Comparison of ENCODE assay signal across 30 cellular contexts in genomic region chr10:71307469-71308085, GRCh38. TPM values are rescaled to one million over a fixed set of nuclear protein-coding genes. Genes with fewer than 3 reads are reported as not detected.
DNase-seq lines count a peak whose midpoint lies in the region; ATAC-seq and TF ChIP-seq lines count a peak whose summit lies in the region.
"Had no signal": no experiment of that assay in that cellular context is flagged by ENCODE, and none has a peak within 500 bp of the region (broad histone marks: within the 10 kb centered on the region; RNA-seq: fewer than 3 reads in every experiment).

No MANE protein-coding gene starts in this region.

- DNase-seq in cardiac muscle cell (ENCODE audit: low read depth in 1 of 2, low spot score in 1 of 2) (no peak), left ventricle myocardium inferior (no peak), left kidney (ENCODE audit: low read depth, low spot score) (peak; percentile 42), neuronal stem cell (ENCODE audit: low spot score) (no peak), esophagus muscularis mucosa (ENCODE audit: extremely low spot score) (no peak), GM13976 (ENCODE audit: low spot score) (no peak)
- DNase-seq: activated CD4-positive, alpha-beta T cell treated with anti-CD3 and anti-CD28 coated beads, Interleukin-2, amount 50 U/mL, for 4 hours; activated naive CD4-positive, alpha-beta T cell; activated naive CD8-positive, alpha-beta T cell treated with anti-CD3 and anti-CD28 coated beads, Interleukin-2, amount 50 U/mL, for 24 hours; CD4-positive, alpha-beta T cell; central memory CD4-positive, alpha-beta T cell; DND-41; endodermal cell; foreskin fibroblast; GM23248; heart left ventricle; mesendoderm; MG63; NCI-H1105; NCI-H187; NCI-H510A treated with DMSO at 0.1 percent for 48 hours; stimulated activated naive B cell treated with anti-CD40 and anti-IgM and Interleukin-4, amounts not matched to agents 10 μg/mL and 1 μg/mL and 100 μg/mL, for 72 hours; substantia nigra; T-helper 17 cell; upper lobe of left lung had no signal

- TF ChIP-seq EP300 in esophagus muscularis mucosa (IDR thresholded peaks at IDR 0.05), result no peak

- no peak overlapping the region for H3K14ac ChIP-seq in neuronal stem cell (ENCODE audit: low read length)

- H4K8ac ChIP-seq in neuronal stem cell (ENCODE audit: low read depth, low read length), result no peak overlapping the region

- H3K79me1 ChIP-seq in neuronal stem cell (ENCODE audit: low read depth, low read length), result no peaks in the 10 kb centered on the region

- H3K27me3 ChIP-seq in cardiac muscle cell (no peaks in the 10 kb centered on the region), left ventricle myocardium inferior (ENCODE audit: low read depth) (no peaks in the 10 kb centered on the region), neuronal stem cell (ENCODE audit: control insufficient read depth in 3 of 3, insufficient read depth in 3 of 3, low read depth in 1 of 3, low read length in 3 of 3) (peaks cover 0 to 16% (median 0%) of the 10 kb centered on the region in 3 experiments), esophagus muscularis mucosa (no peaks in the 10 kb centered on the region)
- H3K27me3 ChIP-seq: heart left ventricle, MG63, neutrophil, upper lobe of left lung had no signal

- no peak overlapping the region for H2BK12ac ChIP-seq in neuronal stem cell (ENCODE audit: low read length)

- H2BK120ac ChIP-seq in neuronal stem cell (ENCODE audit: low read depth, low read length), result no peak overlapping the region

- H3K36me3 ChIP-seq in cardiac muscle cell (no peaks in the 10 kb centered on the region), left ventricle myocardium inferior (no peaks in the 10 kb centered on the region), neuronal stem cell (replicated peaks in 1 of 2; ENCODE audit: control insufficient read depth in 2 of 2, insufficient read depth in 2 of 2, low read length in 2 of 2) (no peaks in the 10 kb centered on the region), esophagus muscularis mucosa (no peaks in the 10 kb centered on the region)
- H3K36me3 ChIP-seq: MG63, neutrophil, upper lobe of left lung had no signal

- no peak for TF ChIP-seq CTCF in cardiac muscle cell (IDR thresholded peaks at IDR 0.05; ENCODE audit: low read depth, low read length)
- TF ChIP-seq CTCF in left ventricle myocardium inferior (IDR thresholded peaks at IDR 0.05; ENCODE audit: borderline replicate concordance), result no peak
- no peak for TF ChIP-seq CTCF in esophagus muscularis mucosa (IDR thresholded peaks at IDR 0.05)
- no peak for TF ChIP-seq CTCF in GM13976 (IDR thresholded peaks at IDR 0.05; ENCODE audit: borderline replicate concordance, control extremely low read depth, extremely low read depth, insufficient read depth, missing control alignments)

- H3K27ac ChIP-seq in cardiac muscle cell (peak overlapping the region; percentile 82), left ventricle myocardium inferior (replicated peaks) (no peak overlapping the region), neuronal stem cell (replicated peaks; ENCODE audit: low read length) (no peak overlapping the region), esophagus muscularis mucosa (replicated peaks in 1 of 4) (no peak overlapping the region)
- H3K27ac ChIP-seq: GM23248, KMS-11, neutrophil had no signal

- H3K4ac ChIP-seq in neuronal stem cell (ENCODE audit: low read length), result no peak overlapping the region

- no peak for ATAC-seq in HG03135 (IDR thresholded peaks at IDR 0.05; ENCODE audit: unreplicated experiment)
- no peak for ATAC-seq in HG03175 (IDR thresholded peaks at IDR 0.05; ENCODE audit: unreplicated experiment)
- ATAC-seq: activated CD4-positive, CD25-positive, alpha-beta regulatory T cell treated with anti-CD3 and anti-CD28 coated beads, Interleukin-2, amount 50 U/mL, for 24 hours; activated naive CD8-positive, alpha-beta T cell treated with anti-CD3 and anti-CD28 coated beads, Interleukin-2, amount 50 U/mL, for 24 hours; stimulated activated naive B cell treated with anti-CD40 and anti-IgM and Interleukin-4, amounts not matched to agents 10 μg/mL and 1 μg/mL and 100 μg/mL, for 72 hours; T-helper 17 cell had no signal

- H2AFZ ChIP-seq in neuronal stem cell (ENCODE audit: low read length), result no peak overlapping the region
- H2AFZ ChIP-seq: GM23248 had no signal

- intact Hi-C loops in left ventricle myocardium inferior (cut with micrococcal nuclease) (no loop called here), esophagus muscularis mucosa (cut with DNase I) (no loop called here)

- H4K91ac ChIP-seq in neuronal stem cell (ENCODE audit: low read depth, low read length, poor library complexity), result no peak overlapping the region

- H3K9me3 ChIP-seq in cardiac muscle cell (ENCODE audit: low read depth) (no peaks in the 10 kb centered on the region), left ventricle myocardium inferior (replicated peaks) (no peaks in the 10 kb centered on the region), neuronal stem cell (replicated peaks in 1 of 2; ENCODE audit: control insufficient read depth in 2 of 2, insufficient read depth in 1 of 2, low read depth in 1 of 2, low read length in 2 of 2) (no peaks in the 10 kb centered on the region), esophagus muscularis mucosa (no peaks in the 10 kb centered on the region)
- H3K9me3 ChIP-seq: MG63, neutrophil, upper lobe of left lung had no signal

- in situ Hi-C loops in GM13976 (cut with MboI; ENCODE audit: low sequenced_read_pairs, unreplicated experiment), result no loop called here

- no peak overlapping the region for H2BK5ac ChIP-seq in neuronal stem cell (ENCODE audit: low read length)

- no peak overlapping the region for H3K23ac ChIP-seq in neuronal stem cell (ENCODE audit: low read depth, low read length, poor library complexity)

- H2AK5ac ChIP-seq in neuronal stem cell (ENCODE audit: low read depth, low read length), result peak overlapping the region; percentile 57

- peak overlapping the region; percentile 77 for H3K18ac ChIP-seq in neuronal stem cell (ENCODE audit: low read length)

- H3K4me1 ChIP-seq in cardiac muscle cell (ENCODE audit: low read depth), result peaks cover 13% of the 10 kb centered on the region
- no peaks in the 10 kb centered on the region for H3K4me1 ChIP-seq in left ventricle myocardium inferior
- no peaks in the 10 kb centered on the region for H3K4me1 ChIP-seq in neuronal stem cell (ENCODE audit: control insufficient read depth in 2 of 2, insufficient read depth in 1 of 2, low read depth in 1 of 2, low read length in 2 of 2)
- peaks cover 0 to 4% (median 2%) of the 10 kb centered on the region in 4 donors for H3K4me1 ChIP-seq in esophagus muscularis mucosa

- no peak overlapping the region for H3K9ac ChIP-seq in neuronal stem cell (ENCODE audit: low read depth, low read length, poor library complexity)
- H3K9ac ChIP-seq: GM23248, KMS-11 had no signal

- no peak overlapping the region for H2BK15ac ChIP-seq in neuronal stem cell (ENCODE audit: low read length)

- TF ChIP-seq POLR2A in esophagus muscularis mucosa (IDR thresholded peaks at IDR 0.05; ENCODE audit: low read depth), result no peak

- H3K4me2 ChIP-seq in neuronal stem cell (ENCODE audit: insufficient read depth, low read length, poor library complexity, severe bottlenecking), result no peak overlapping the region
- H3K4me2 ChIP-seq: KMS-11 had no signal

- no CpG with 5 or more reads among the region's 8 CpGs for WGBS in neuronal stem cell (ENCODE audit: extremely low coverage in 2 of 2, insufficient read length in 2 of 2, insufficient replicate concordance in 1 of 2), 2 donors
- 77% methylated on average over 7 of the region's 8 CpGs for WGBS in esophagus muscularis mucosa

- H3K4me3 ChIP-seq in cardiac muscle cell (no peak overlapping the region), left ventricle myocardium inferior (no peak overlapping the region), neuronal stem cell (ENCODE audit: low read length in 2 of 2) (no peak overlapping the region), esophagus muscularis mucosa (no peak overlapping the region)
- H3K4me3 ChIP-seq: GM23248, heart left ventricle, MG63, upper lobe of left lung had no signal

RNA-seq across cellular contexts. Expression of gene SLC29A3, which starts 11.5 kb away (rescaled TPM):
- total RNA-seq in cardiac muscle cell, result 2.5 and 3.5 TPM in 2 replicates
- polyA plus RNA-seq in cardiac muscle cell, result 4.0 and 5.8 TPM in 2 replicates
- total RNA-seq in left ventricle myocardium inferior, result 1.7 TPM
- 5.2 TPM for polyA plus RNA-seq in neuronal stem cell (2013, experiment 1 of 2)
- 5.5 TPM for polyA plus RNA-seq in neuronal stem cell (2013, experiment 2 of 2)
- total RNA-seq in esophagus muscularis mucosa, result 1 to 10 TPM; 4.0 to 6.9 (median 5.0) TPM
